In the genomic region with DNA sequence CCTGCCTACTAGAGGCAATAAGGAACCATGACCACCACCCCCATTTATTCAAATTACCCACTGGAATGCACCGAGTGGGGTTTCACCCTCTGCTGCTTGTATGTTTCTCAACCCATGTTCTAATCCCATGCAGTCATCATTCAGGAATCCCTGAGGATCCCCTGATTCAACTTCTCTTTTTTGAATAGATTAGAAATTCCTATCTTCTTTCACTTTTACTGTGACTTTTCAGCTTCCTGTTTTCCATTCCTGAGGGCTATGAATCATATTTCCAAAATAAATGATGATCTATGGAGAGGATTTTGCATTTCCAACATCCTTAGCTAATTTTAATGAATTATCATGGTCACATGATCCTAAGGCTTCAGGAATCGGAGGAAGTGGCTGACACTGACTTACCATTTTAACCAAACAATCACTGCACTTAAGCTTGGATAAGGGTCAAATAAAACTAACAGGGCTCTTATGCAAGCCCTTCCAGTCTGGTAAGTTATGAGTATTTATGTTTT, we compare ENCODE assay signal across 1 cellular context.
TF ChIP-seq lines count a peak whose summit lies in the region.

No MANE protein-coding gene starts in this region.

TF ChIP-seq in H1, 55 proteins besides CTCF, POLR2A, EP300 and RAD21:
- TF ChIP-seq JUND (IDR thresholded peaks at IDR 0.05; ENCODE audit: low read length) (peak; percentile 44; the same call in 1 of the 2 replicates), CHD2 (IDR thresholded peaks at IDR 0.05; ENCODE audit: low read length) (no peak), SP4 (IDR thresholded peaks at IDR 0.05; ENCODE audit: low read length) (no peak), HDAC2 (IDR thresholded peaks at IDR 0.05; ENCODE audit: borderline replicate concordance in 1 of 2, low read depth in 2 of 2, low read length in 2 of 2) (no peak), KDM1A (IDR thresholded peaks at IDR 0.05; ENCODE audit: borderline replicate concordance, low read length) (no peak), RBBP5 (IDR thresholded peaks at IDR 0.05; ENCODE audit: borderline replicate concordance, low read depth, low read length) (no peak), TCF12 (IDR thresholded peaks at IDR 0.05; ENCODE audit: low read depth, low read length) (no peak), CEBPB (IDR thresholded peaks at IDR 0.05; ENCODE audit: low read depth, low read length) (no peak)
